ENCODE assay signal across 8 cellular contexts in the genomic region with DNA sequence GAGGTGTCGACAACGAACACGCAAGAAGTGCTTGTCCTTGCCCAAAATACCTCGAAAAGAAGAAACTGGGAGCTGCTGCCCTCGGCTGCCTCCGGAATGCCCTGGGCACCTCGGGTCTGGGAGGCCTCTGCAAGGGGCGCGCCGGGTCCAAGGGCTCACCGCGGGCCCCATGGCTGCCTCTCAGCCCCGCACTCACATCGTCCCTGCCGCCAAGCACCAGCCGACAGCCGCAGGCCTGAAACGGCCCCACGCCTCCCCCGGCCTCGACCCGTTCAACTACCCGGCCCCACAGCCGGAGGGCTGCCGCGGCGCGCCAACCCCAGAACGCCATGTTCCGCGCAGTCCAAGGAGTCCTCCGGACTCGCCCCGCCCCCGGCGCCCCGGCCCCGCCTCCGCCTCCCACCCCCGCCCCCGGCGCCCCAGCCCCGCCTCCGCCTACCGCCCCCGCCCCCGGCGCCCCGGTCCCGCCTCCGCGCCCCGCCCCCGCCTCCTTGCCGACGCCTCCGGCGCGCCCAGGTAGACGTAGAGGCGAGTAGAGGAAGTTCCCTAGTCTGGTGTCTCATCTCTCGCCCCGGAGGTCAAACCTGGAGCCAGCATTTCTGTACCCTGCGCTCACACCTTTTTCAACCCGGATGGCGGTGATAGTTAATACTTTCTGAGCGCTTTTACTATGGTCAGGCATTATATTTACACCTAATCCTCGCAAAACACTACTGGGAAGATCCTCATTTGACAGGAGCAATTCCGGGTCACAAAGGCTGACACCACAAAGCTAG. TPM values are rescaled to one million over a fixed set of nuclear protein-coding genes. Genes with fewer than 3 reads are reported as not detected.
DNase-seq lines count a peak whose midpoint lies in the region; ATAC-seq and TF ChIP-seq lines count a peak whose summit lies in the region.

Gene SIRT3 (minus strand): TSS at position 345 of the 776 bp plus-strand sequence. CDS start 14 bp downstream, at position 331.

- H3K36me3 ChIP-seq in H7 (replicated peaks; ENCODE audit: control insufficient read depth, insufficient read depth, low read length) (no peaks in the 10 kb centered on the region; the same call in none of the 2 replicates), gastroesophageal sphincter (peaks cover 0 to 37% of the 10 kb centered on the region in 2 donors), neutrophil (peaks cover 20% of the 10 kb centered on the region)

- peak; percentile 54 to 56 for TF ChIP-seq POLR2A in gastroesophageal sphincter (IDR thresholded peaks at IDR 0.05)

- peak; percentile 93 for ATAC-seq in gastroesophageal sphincter

- no peak for TF ChIP-seq EP300 in gastroesophageal sphincter (IDR thresholded peaks at IDR 0.05)

- H3K27me3 ChIP-seq in H7 (ENCODE audit: control insufficient read depth, insufficient read depth, low read length) (no peaks in the 10 kb centered on the region), gastroesophageal sphincter (no peaks in the 10 kb centered on the region), neutrophil (no peaks in the 10 kb centered on the region)

- DNase-seq in GDM1 (lab: John Stamatoyannopoulos, UW) (peak; percentile 73), H7 (peak; percentile 100), M059J (ENCODE audit: low read depth) (peak; percentile 83), SK-N-DZ (ENCODE audit: low spot score) (peak; percentile 81), substantia nigra (lab: John Stamatoyannopoulos, UW) (peak in 46 of 49 donors; percentile 45 to 90 (median 77))
- peak; percentile 80 for DNase-seq in activated naive CD4-positive, alpha-beta T cell treated with Interleukin-2 at 50 U/mL for 16 hours

- TF ChIP-seq CTCF in gastroesophageal sphincter (IDR thresholded peaks at IDR 0.05) (peak in 2 of 4 experiments; percentile 44 to 47), neutrophil (IDR thresholded peaks at IDR 0.05) (peak; percentile 74)

- peak within 1 kb of the TSS; percentile 85 to 96 (median 94) for H3K27ac ChIP-seq in gastroesophageal sphincter
- H3K27ac ChIP-seq in neutrophil = peak within 1 kb of the TSS; percentile 100
- H3K27ac ChIP-seq in substantia nigra (ENCODE audit: low read depth, low read length, poor library complexity, severe bottlenecking) = peak within 1 kb of the TSS; percentile 92

- WGBS in gastroesophageal sphincter (ENCODE audit: low coverage in 1 of 2), 2 donors = 0 to 3% methylated on average over 6 to 10 of the region's 69 CpGs

- H3K9me3 ChIP-seq in gastroesophageal sphincter (no peaks in the 10 kb centered on the region), neutrophil (no peaks in the 10 kb centered on the region)

- H3K4me1 ChIP-seq in gastroesophageal sphincter (peaks cover 0 to 35% (median 13%) of the 10 kb centered on the region in 3 donors), neutrophil (ENCODE audit: control insufficient read depth in 1 of 2, insufficient read depth in 1 of 2, low read depth in 1 of 2, low read length in 1 of 2) (peaks cover 23 to 25% of the 10 kb centered on the region in 2 experiments)

- H3K4me3 ChIP-seq in H7 (ENCODE audit: insufficient read depth, low read depth, low read length) (peak within 1 kb of the TSS; percentile 93), gastroesophageal sphincter (peak within 1 kb of the TSS; percentile 93), neutrophil (ENCODE audit: low read depth in 1 of 2, low read length in 1 of 2) (peak within 1 kb of the TSS; percentile 68 to 100)

RNA-seq across cellular contexts. Expression of gene SIRT3, which starts in this region (rescaled TPM):
- 10.7 and 12.3 TPM in 2 replicates for total RNA-seq in H7 (2014; rRNA removed; shearing (Covaris generic))
- 10.8 and 12.5 TPM in 2 replicates for total RNA-seq in M059J (2014; rRNA removed; shearing (Covaris generic))
- 7.2 and 13.0 TPM in 2 replicates for polyA plus RNA-seq in SK-N-DZ (2014; cell fraction: cytosol; rRNA removed)
- polyA plus RNA-seq in SK-N-DZ (2014; cell fraction: nucleus; rRNA removed) = 14.1 and 21.0 TPM in 2 replicates
- 10 to 100 TPM; 12.7 to 24.1 (median 17.3) TPM for total RNA-seq in gastroesophageal sphincter

Comparison
In these comparisons a context has a peak if more than half of its experiments do, and no peak if none do; other contexts are left out.
1. Peak in every context shown above with its lines: DNase-seq, ATAC-seq, H3K4me3 ChIP-seq and H3K27ac ChIP-seq.